In the genomic region with DNA sequence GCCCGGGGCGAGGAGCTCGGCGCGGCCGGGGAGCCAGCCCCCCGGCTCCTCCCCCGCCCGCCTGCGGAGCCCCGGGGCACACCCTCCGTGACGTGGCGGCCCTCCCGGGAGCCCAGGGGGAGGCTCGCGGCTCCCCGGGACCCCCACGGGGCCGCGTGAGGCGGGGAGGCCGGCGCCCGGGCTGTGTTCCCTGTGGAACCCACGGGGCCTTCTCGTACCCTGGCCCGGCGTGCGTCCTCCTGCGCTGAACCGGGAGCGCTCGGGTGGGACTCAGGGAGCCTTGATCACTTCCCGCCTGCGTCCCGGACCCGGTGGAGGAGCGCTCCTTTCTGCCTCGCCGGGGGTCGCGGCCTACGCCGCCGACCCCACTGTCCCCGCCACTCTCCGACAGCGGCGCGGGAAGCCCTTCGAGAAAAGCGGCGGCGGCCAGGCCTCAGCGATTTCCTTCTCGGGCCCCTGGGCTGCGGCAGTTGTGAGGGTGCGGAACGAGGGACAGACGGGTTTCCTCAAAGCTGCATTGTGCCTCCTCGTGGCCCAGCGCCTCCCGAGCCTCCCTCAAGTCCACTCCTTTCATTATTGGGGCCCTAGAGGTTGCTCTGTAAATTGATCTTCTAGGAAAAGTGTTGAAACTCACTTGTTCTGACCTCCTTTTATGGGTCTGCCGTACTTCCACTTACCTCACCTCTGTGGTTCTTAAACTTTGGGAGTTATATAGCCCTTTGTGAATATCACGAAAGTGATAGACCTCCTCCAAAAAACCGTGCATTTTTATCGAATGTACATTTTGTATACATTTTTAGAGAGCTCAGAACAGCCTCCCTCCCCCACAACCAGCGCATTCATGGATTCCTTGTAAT, we compare ENCODE assay signal across 8 cellular contexts. TPM values are rescaled to one million over a fixed set of nuclear protein-coding genes. Genes with fewer than 3 reads are reported as not detected.
DNase-seq lines count a peak whose midpoint lies in the region; ATAC-seq, FAIRE-seq and TF ChIP-seq lines count a peak whose summit lies in the region.

No MANE protein-coding gene starts in this region.

- peaks cover 53% of the 10 kb centered on the region for H3K79me2 ChIP-seq in neural progenitor cell (ENCODE audit: low read depth)

- peak overlapping the region; percentile 99 for H3K27ac Mint-ChIP-seq in neural progenitor cell

- CTCF ChIA-PET in Panc1 (lab: Charles Lee), result no interaction called here

- H3K9ac ChIP-seq in neural progenitor cell (peak overlapping the region; percentile 86), stomach smooth muscle (ENCODE audit: low read length in 2 of 2) (peak overlapping the region; percentile 94 to 99)

- intact Hi-C loops in Panc1 (cut with micrococcal nuclease; ENCODE audit: unreplicated experiment), result no loop called here

- POLR2A ChIA-PET in Panc1 (lab: Charles Lee), result interaction anchor here (0.5 to 0.8 kb wide), 2 partner anchors 10 to 22 kb away, joined by 3 to 13 read pairs; no protein-coding TSS in a partner anchor

- peak overlapping the region; percentile 94 for H3K4me2 ChIP-seq in neural progenitor cell

- TF ChIP-seq CTCF in Panc1 (IDR thresholded peaks at IDR 0.05) (peak; percentile 41), fibroblast of villous mesenchyme (IDR thresholded peaks at IDR 0.05; ENCODE audit: insufficient read depth, low read depth, low read length) (peak; percentile 51), neural progenitor cell (IDR thresholded peaks at IDR 0.05) (peak; percentile 49)

- H3K4me3 Mint-ChIP-seq in neural progenitor cell, result peak overlapping the region; percentile 99

- H4K20me1 ChIP-seq in neural progenitor cell (ENCODE audit: low read depth), result peaks cover 13% of the 10 kb centered on the region

- H3K4me3 ChIP-seq in Panc1 (ENCODE audit: low read depth in 2 of 2, low read length in 2 of 2) (peak overlapping the region; percentile 66 to 79), fibroblast of villous mesenchyme (ENCODE audit: low read depth, low read length) (peak overlapping the region; percentile 84), neural progenitor cell (peak overlapping the region; percentile 83), stomach smooth muscle (ENCODE audit: low read length in 2 of 2) (peak overlapping the region; percentile 70 to 82)

- H3F3A ChIP-seq in neural progenitor cell (ENCODE audit: low read depth), result peaks cover 9% of the 10 kb centered on the region

- H3K27me3 Mint-ChIP-seq in neural progenitor cell (ENCODE audit: insufficient read depth, low read depth), result no peaks in the 10 kb centered on the region

- no peaks in the 10 kb centered on the region; the same call in 1 of the 2 replicates for H3K36me3 ChIP-seq in Panc1 (ENCODE audit: control insufficient read depth, insufficient read depth, low read length)
- no peaks in the 10 kb centered on the region for H3K36me3 ChIP-seq in neural progenitor cell
- peaks cover 7 to 13% of the 10 kb centered on the region in 2 donors for H3K36me3 ChIP-seq in stomach smooth muscle (ENCODE audit: control insufficient read depth in 2 of 2, insufficient read depth in 2 of 2, low read length in 2 of 2)

- H3K4me1 Mint-ChIP-seq in neural progenitor cell, result peaks cover 41% of the 10 kb centered on the region

- peak overlapping the region; percentile 85 for H2AFZ ChIP-seq in neural progenitor cell (replicated peaks)

- peak overlapping the region; percentile 97 for H3K27ac ChIP-seq in Panc1 (ENCODE audit: low read length)
- peak overlapping the region; percentile 83 for H3K27ac ChIP-seq in neural progenitor cell
- peak overlapping the region; percentile 96 for H3K27ac ChIP-seq in stomach smooth muscle (ENCODE audit: low read length)

- H3K9me3 Mint-ChIP-seq in neural progenitor cell, result no peaks in the 10 kb centered on the region

- H3K9me3 ChIP-seq in Panc1 (ENCODE audit: control insufficient read depth, insufficient read depth, low read depth, low read length) (no peaks in the 10 kb centered on the region), neural progenitor cell (ENCODE audit: low read depth) (no peaks in the 10 kb centered on the region), stomach smooth muscle (ENCODE audit: control insufficient read depth in 2 of 2, low read length in 2 of 2) (no peaks in the 10 kb centered on the region)

- peaks cover 15% of the 10 kb centered on the region for H3K4me1 ChIP-seq in Panc1 (ENCODE audit: control insufficient read depth, insufficient read depth, low read length)
- peaks cover 18% of the 10 kb centered on the region for H3K4me1 ChIP-seq in neural progenitor cell
- peaks cover 17% of the 10 kb centered on the region for H3K4me1 ChIP-seq in stomach smooth muscle (ENCODE audit: control insufficient read depth, insufficient read depth, low read length)

- no peak for FAIRE-seq in HTR-8/SVneo (lab: Jason Lieb, UNC)

- H3K27me3 ChIP-seq in Panc1 (ENCODE audit: control insufficient read depth, insufficient read depth, low read length), result no peaks in the 10 kb centered on the region
- H3K27me3 ChIP-seq in neural progenitor cell, result no peaks in the 10 kb centered on the region
- H3K27me3 ChIP-seq in stomach smooth muscle (ENCODE audit: control insufficient read depth in 1 of 2, insufficient read depth in 2 of 2, low read length in 2 of 2), result no peaks in the 10 kb centered on the region

- no TSS peak for BruUV-seq in Panc1 (replicated peaks; lab: Mats Ljungman, UMichigan)

- DNase-seq in DMS153 treated with DMSO at 0.1 percent for 48 hours (lab: John Stamatoyannopoulos, UW; ENCODE audit: unreplicated experiment), result peak; percentile 18
- DNase-seq in HTR-8/SVneo (ENCODE audit: insufficient read length, low spot score), result peak; percentile 84
- DNase-seq in Panc1 (ENCODE audit: low read depth, low spot score), result no peak
- peak; percentile 54 for DNase-seq in activated effector memory CD4-positive, alpha-beta T cell treated with Interleukin-2 at 50 U/mL for 16 hours
- DNase-seq in fibroblast of villous mesenchyme (ENCODE audit: low read depth), result peak; percentile 92
- peak; percentile 82 for DNase-seq in neural progenitor cell (ENCODE audit: low spot score)

- in situ Hi-C loops in Panc1 (cut with HindIII; ENCODE audit: low pct_unique_long_range_greater_than_20kb, low sequenced_read_pairs), result no loop called here

- ATAC-seq in GM21381 (IDR thresholded peaks at IDR 0.05; ENCODE audit: unreplicated experiment) (peak; percentile 78), Panc1 (peak; percentile 96)

- peaks cover 15% of the 10 kb centered on the region for H3K36me3 Mint-ChIP-seq in neural progenitor cell

RNA-seq across cellular contexts. Expression of gene LIG3, which starts 0.6 kb away (rescaled TPM):
- 56.4 TPM for total RNA-seq in Panc1 (2021; ENCODE audit: unreplicated experiment)
- polyA plus RNA-seq in Panc1 (2012; ENCODE audit: insufficient read length), result 32.5 TPM
- 41.6 and 59.6 TPM in 2 replicates for total RNA-seq in fibroblast of villous mesenchyme
- 89.6 and 97.0 TPM in 2 replicates for total RNA-seq in neural progenitor cell (ENCODE audit: low replicate concordance)

RNA-seq across cellular contexts. Expression of gene ZNF830, which starts 19.6 kb away (rescaled TPM):
- total RNA-seq in Panc1 (2021; ENCODE audit: unreplicated experiment), result 17.5 TPM
- 10.5 TPM for polyA plus RNA-seq in Panc1 (2012; ENCODE audit: insufficient read length)
- 11.6 and 13.0 TPM in 2 replicates for total RNA-seq in fibroblast of villous mesenchyme
- total RNA-seq in neural progenitor cell (ENCODE audit: low replicate concordance), result 14.5 and 26.1 TPM in 2 replicates

RNA-seq across cellular contexts. Expression of gene CCT6B, which starts 19.6 kb away (rescaled TPM):
- total RNA-seq in Panc1 (2021; ENCODE audit: unreplicated experiment) (1.5 TPM), fibroblast of villous mesenchyme (1.3 and 2.3 TPM in 2 replicates), neural progenitor cell (ENCODE audit: low replicate concordance) (3.4 and 5.0 TPM in 2 replicates)
- 0.40 TPM for polyA plus RNA-seq in Panc1 (2012; ENCODE audit: insufficient read length)
